Comparison of ENCODE assay signal across 22 cellular contexts in genomic region chr21:29704719-29705118, GRCh38.
"Had no signal": no experiment of that assay in that cellular context is flagged by ENCODE, and none has a peak within 500 bp of the region (broad histone marks: within the 10 kb centered on the region; RNA-seq: fewer than 3 reads in every experiment).

No MANE protein-coding gene starts in this region.

- H3K4me3 Mint-ChIP-seq: activated B cell treated with CpG ODN at 0.5 μM for 24 hours; activated CD4-positive, alpha-beta T cell treated with anti-CD3 and anti-CD28 coated beads, Interleukin-2, amount 10 ng/mL, durations not matched to agents 24 days and 14 days; activated naive CD8-positive, alpha-beta T cell treated with anti-CD3 and anti-CD28 coated beads for 36 hours; activated T-cell treated with anti-CD3 and anti-CD28 coated beads, Interleukin-2, amount 50 U/mL, for 72 hours; effector memory CD8-positive, alpha-beta T cell; natural killer cell treated with Interleukin-12 subunit alpha and Interleukin-12 subunit beta and Interleukin-15 and Interleukin-18, amount 100 ng/mL, for 72 hours had no signal

- H3K36me3 Mint-ChIP-seq: activated naive CD8-positive, alpha-beta T cell treated with anti-CD3 and anti-CD28 coated beads for 36 hours; natural killer cell treated with Interleukin-12 subunit alpha and Interleukin-12 subunit beta and Interleukin-15 and Interleukin-18, amount 100 ng/mL, for 72 hours had no signal

- H3K27ac Mint-ChIP-seq: activated B cell treated with CpG ODN at 0.5 μM for 24 hours; activated CD4-positive, alpha-beta T cell treated with anti-CD3 and anti-CD28 coated beads, Interleukin-2, amount 10 ng/mL, durations not matched to agents 24 days and 14 days; activated naive CD8-positive, alpha-beta T cell treated with anti-CD3 and anti-CD28 coated beads for 36 hours; activated T-cell treated with anti-CD3 and anti-CD28 coated beads, Interleukin-2, amount 50 U/mL, for 72 hours; effector memory CD8-positive, alpha-beta T cell; natural killer cell treated with Interleukin-12 subunit alpha and Interleukin-12 subunit beta and Interleukin-15 and Interleukin-18, amount 100 ng/mL, for 72 hours had no signal

- H3K27me3 Mint-ChIP-seq: activated B cell treated with CpG ODN at 0.5 μM for 24 hours; activated CD4-positive, alpha-beta T cell treated with anti-CD3 and anti-CD28 coated beads, Interleukin-2, amount 10 ng/mL, durations not matched to agents 24 days and 14 days; activated naive CD8-positive, alpha-beta T cell treated with anti-CD3 and anti-CD28 coated beads for 36 hours; effector memory CD8-positive, alpha-beta T cell; natural killer cell treated with Interleukin-12 subunit alpha and Interleukin-12 subunit beta and Interleukin-15 and Interleukin-18, amount 100 ng/mL, for 72 hours had no signal

- H3K4me1 ChIP-seq: breast epithelium had no signal

- H3K27me3 ChIP-seq: breast epithelium had no signal

- H3K27ac ChIP-seq: breast epithelium, skin epidermis had no signal

- H3K4me3 ChIP-seq: breast epithelium, skin epidermis had no signal

- ATAC-seq: activated T-cell treated with anti-CD3 and anti-CD28 coated beads, Interleukin-2, amount 50 U/mL, for 72 hours; effector memory CD8-positive, alpha-beta T cell; left ventricle myocardium superior; natural killer cell treated with Interleukin-12 subunit alpha and Interleukin-12 subunit beta and Interleukin-15 and Interleukin-18, amount 100 ng/mL, for 72 hours had no signal

- H3K9me3 ChIP-seq: breast epithelium had no signal

- DNase-seq: activated B cell treated with CpG ODN at 0.5 μM for 24 hours; activated CD4-positive, alpha-beta T cell treated with anti-CD3 and anti-CD28 coated beads, Interleukin-2, amount 10 ng/mL, durations not matched to agents 24 days and 14 days; activated CD8-positive, alpha-beta memory T cell treated with anti-CD3 and anti-CD28 coated beads, Interleukin-2, amount 50 U/mL, for 48 hours; activated gamma-delta T cell; activated naive CD8-positive, alpha-beta T cell treated with anti-CD3 and anti-CD28 coated beads for 36 hours; activated T-cell treated with anti-CD3 and anti-CD28 coated beads, Interleukin-2, amount 50 U/mL, for 72 hours; anterior cingulate cortex; dermis blood vessel endothelial cell; effector memory CD8-positive, alpha-beta T cell; glutamatergic neuron; hypothalamus; left ventricle myocardium superior; mesendoderm; stimulated activated CD4-positive, alpha-beta T cell treated with anti-CD3 and anti-CD28 coated beads, Interleukin-15, amount 100 ng/mL, for 24 hours; stimulated activated CD4-positive, alpha-beta T cell treated with anti-CD3 and anti-CD28 coated beads, Interleukin-4, amount 100 ng/mL, for 24 hours; stimulated activated naive CD4-positive, alpha-beta T cell; substantia nigra; SW 1271; trophoblast cell had no signal

- H3K4me1 Mint-ChIP-seq: activated B cell treated with CpG ODN at 0.5 μM for 24 hours; activated CD4-positive, alpha-beta T cell treated with anti-CD3 and anti-CD28 coated beads, Interleukin-2, amount 10 ng/mL, durations not matched to agents 24 days and 14 days; activated naive CD8-positive, alpha-beta T cell treated with anti-CD3 and anti-CD28 coated beads for 36 hours had no signal

- H3K36me3 ChIP-seq: breast epithelium had no signal

- H3K9me3 Mint-ChIP-seq: activated B cell treated with CpG ODN at 0.5 μM for 24 hours; activated CD4-positive, alpha-beta T cell treated with anti-CD3 and anti-CD28 coated beads, Interleukin-2, amount 10 ng/mL, durations not matched to agents 24 days and 14 days; activated naive CD8-positive, alpha-beta T cell treated with anti-CD3 and anti-CD28 coated beads for 36 hours had no signal
